11 cellular contexts compared by ENCODE assay signal in genomic region chr10:22765660-22766547, GRCh38. TPM values are rescaled to one million over a fixed set of nuclear protein-coding genes. Genes with fewer than 3 reads are reported as not detected.
DNase-seq lines count a peak whose midpoint lies in the region; ATAC-seq lines count a peak whose summit lies in the region.
"Had no signal": no experiment of that assay in that cellular context is flagged by ENCODE, and none has a peak within 500 bp of the region (broad histone marks: within the 10 kb centered on the region; RNA-seq: fewer than 3 reads in every experiment).

No MANE protein-coding gene starts in this region.

- H3K36me3 Mint-ChIP-seq in IgD-negative memory B cell (peaks cover 1% of the 10 kb centered on the region), naive B cell (peaks cover 0 to 15% of the 10 kb centered on the region in 2 donors)

- H3K4me3 Mint-ChIP-seq in IgD-negative memory B cell = peak overlapping the region in 3 of 4 donors; percentile 55 to 81 (median 65)
- peak overlapping the region in 3 of 8 donors; percentile 25 to 49 (median 29) for H3K4me3 Mint-ChIP-seq in naive B cell

- H3K4me1 Mint-ChIP-seq in IgD-negative memory B cell (peaks cover 32 to 53% (median 40%) of the 10 kb centered on the region in 3 donors), naive B cell (peaks cover 28 to 34% (median 34%) of the 10 kb centered on the region in 3 donors)

- intact Hi-C loops in posterior vena cava (cut with DNase I) = no loop called here

- ATAC-seq in GM18868 (IDR thresholded peaks at IDR 0.05; ENCODE audit: unreplicated experiment) = peak; percentile 89
- peak; percentile 84 for ATAC-seq in GM21786 (IDR thresholded peaks at IDR 0.05; ENCODE audit: unreplicated experiment)
- ATAC-seq in naive B cell (ENCODE audit: low read depth in 2 of 2) = peak; percentile 90 to 93

- H3K27ac Mint-ChIP-seq in IgD-negative memory B cell (peak overlapping the region; percentile 36 to 93 (median 93)), naive B cell (peak overlapping the region in 2 of 6 donors; percentile 55 to 74)

- H3K27me3 Mint-ChIP-seq in IgD-negative memory B cell (no peaks in the 10 kb centered on the region), naive B cell (peaks cover 0 to 14% (median 11%) of the 10 kb centered on the region in 3 donors)

- DNase-seq in naive B cell (peak; percentile 18), mesenteric fat pad (ENCODE audit: low spot score) (no peak), posterior vena cava (ENCODE audit: low spot score) (no peak), NCI-H1417 treated with DMSO at 0.1 percent for 48 hours (lab: John Stamatoyannopoulos, UW) (no peak), amygdala (lab: John Stamatoyannopoulos, UW) (no peak)
- DNase-seq: activated naive CD4-positive, alpha-beta T cell treated with Interleukin-2 at 50 U/mL for 16 hours; NCI-H2171 treated with DMSO at 0.1 percent for 48 hours; T-helper 9 cell had no signal

- H3K9me3 Mint-ChIP-seq in IgD-negative memory B cell (peaks cover 2 to 8% (median 4%) of the 10 kb centered on the region in 3 donors), naive B cell (peaks cover 0 to 6% (median 4%) of the 10 kb centered on the region in 7 donors)

RNA-seq across cellular contexts. Expression of gene PIP4K2A, which starts 51.5 kb away (rescaled TPM):
- polyA plus RNA-seq in IgD-negative memory B cell = 43.2 TPM
- polyA plus RNA-seq in naive B cell (ENCODE audit: low read depth in 6 of 6) = 10 to 100 TPM; 16.8 to 45.7 (median 26.3) TPM
- 49.6 TPM for total RNA-seq in mesenteric fat pad
- 10 to 100 TPM; 64.6 to 77.6 TPM for total RNA-seq in posterior vena cava
